Comparison of ENCODE assay signal across 16 cellular contexts in genomic region chr18:63213936-63214671, GRCh38.
DNase-seq lines count a peak whose midpoint lies in the region; ATAC-seq lines count a peak whose summit lies in the region.
"Had no signal": no experiment of that assay in that cellular context is flagged by ENCODE, and none has a peak within 500 bp of the region (broad histone marks: within the 10 kb centered on the region; RNA-seq: fewer than 3 reads in every experiment).

No MANE protein-coding gene starts in this region.

- H3K4me3 Mint-ChIP-seq in activated T-cell treated with anti-CD3 and anti-CD28 coated beads, Interleukin-2, amount 50 U/mL, for 24 hours = peak overlapping the region; percentile 56
- H3K4me3 Mint-ChIP-seq in T-helper 1 cell treated with Interleukin-12 subunit alpha and Interleukin-12 subunit beta and Interleukin-4 antibody, amounts not matched to agents 30 μg/mL and 1 μg/mL, for 36 hours = peak overlapping the region; percentile 75
- peak overlapping the region; percentile 45 for H3K4me3 Mint-ChIP-seq in central memory CD8-positive, alpha-beta T cell

- DNase-seq in activated T-cell treated with anti-CD3 and anti-CD28 coated beads, Interleukin-2, amount 50 U/mL, for 24 hours = peak; percentile 58
- DNase-seq in activated T-cell treated with anti-CD3 and anti-CD28 coated beads for 4 hours (no peak), cerebellar nuclear complex (lab: John Stamatoyannopoulos, UW) (no peak), NCI-H146 treated with DMSO at 0.1 percent for 48 hours (lab: John Stamatoyannopoulos, UW; ENCODE audit: unreplicated experiment) (no peak)
- DNase-seq in central memory CD8-positive, alpha-beta T cell (ENCODE audit: low spot score in 2 of 2) = no peak
- no peak for DNase-seq in stimulated activated naive CD8-positive, alpha-beta T cell treated with anti-CD3 and anti-CD28 coated beads, Interleukin-15, Interleukin-2, amounts not matched to agents 100 U/mL and 50 U/mL, for 24 hours
- DNase-seq: ACHN; activated effector memory CD4-positive, alpha-beta T cell treated with anti-CD3 and anti-CD28 coated beads, Interleukin-2, amount 50 U/mL, for 16 hours; caudate nucleus; midbrain; NCI-H1105 treated with DMSO at 0.1 percent for 48 hours; SK-N-SH; thyroid gland had no signal

- ATAC-seq in central memory CD8-positive, alpha-beta T cell (replicated peaks; ENCODE audit: extremely low read depth, poor library complexity, severe bottlenecking) = no peak
- peak; percentile 11 for ATAC-seq in stimulated activated naive CD8-positive, alpha-beta T cell treated with anti-CD3 and anti-CD28 coated beads, Interleukin-15, Interleukin-2, amounts not matched to agents 100 U/mL and 50 U/mL, for 24 hours
- ATAC-seq in GM21786 (IDR thresholded peaks at IDR 0.05; ENCODE audit: unreplicated experiment) = no peak
- ATAC-seq: HepG2 had no signal

- H3K27me3 Mint-ChIP-seq in activated T-cell treated with anti-CD3 and anti-CD28 coated beads, Interleukin-2, amount 50 U/mL, for 24 hours = no peaks in the 10 kb centered on the region
- H3K27me3 Mint-ChIP-seq in T-helper 1 cell treated with Interleukin-12 subunit alpha and Interleukin-12 subunit beta and Interleukin-4 antibody, amounts not matched to agents 30 μg/mL and 1 μg/mL, for 36 hours (ENCODE audit: low read depth) = no peaks in the 10 kb centered on the region
- no peaks in the 10 kb centered on the region for H3K27me3 Mint-ChIP-seq in central memory CD8-positive, alpha-beta T cell

- peaks cover 12% of the 10 kb centered on the region for H3K9me3 Mint-ChIP-seq in activated T-cell treated with anti-CD3 and anti-CD28 coated beads, Interleukin-2, amount 50 U/mL, for 24 hours
- H3K9me3 Mint-ChIP-seq in T-helper 1 cell treated with Interleukin-12 subunit alpha and Interleukin-12 subunit beta and Interleukin-4 antibody, amounts not matched to agents 30 μg/mL and 1 μg/mL, for 36 hours = peaks cover 14% of the 10 kb centered on the region
- H3K9me3 Mint-ChIP-seq in central memory CD8-positive, alpha-beta T cell = peaks cover 7% of the 10 kb centered on the region

- peaks cover 62% of the 10 kb centered on the region for H3K36me3 Mint-ChIP-seq in activated T-cell treated with anti-CD3 and anti-CD28 coated beads, Interleukin-2, amount 50 U/mL, for 24 hours (ENCODE audit: low read depth)
- H3K36me3 Mint-ChIP-seq in T-helper 1 cell treated with Interleukin-12 subunit alpha and Interleukin-12 subunit beta and Interleukin-4 antibody, amounts not matched to agents 30 μg/mL and 1 μg/mL, for 36 hours (ENCODE audit: low read depth) = peaks cover 56% of the 10 kb centered on the region
- H3K36me3 Mint-ChIP-seq in central memory CD8-positive, alpha-beta T cell (ENCODE audit: insufficient read depth) = peaks cover 11% of the 10 kb centered on the region

- peak overlapping the region; percentile 100 for H3K27ac Mint-ChIP-seq in activated T-cell treated with anti-CD3 and anti-CD28 coated beads, Interleukin-2, amount 50 U/mL, for 24 hours
- H3K27ac Mint-ChIP-seq in T-helper 1 cell treated with Interleukin-12 subunit alpha and Interleukin-12 subunit beta and Interleukin-4 antibody, amounts not matched to agents 30 μg/mL and 1 μg/mL, for 36 hours = peak overlapping the region; percentile 96
- H3K27ac Mint-ChIP-seq in central memory CD8-positive, alpha-beta T cell (ENCODE audit: low read depth) = peak overlapping the region; percentile 87

- peaks cover 95% of the 10 kb centered on the region for H3K4me1 Mint-ChIP-seq in activated T-cell treated with anti-CD3 and anti-CD28 coated beads, Interleukin-2, amount 50 U/mL, for 24 hours (ENCODE audit: low read depth)
- peaks cover 83% of the 10 kb centered on the region for H3K4me1 Mint-ChIP-seq in T-helper 1 cell treated with Interleukin-12 subunit alpha and Interleukin-12 subunit beta and Interleukin-4 antibody, amounts not matched to agents 30 μg/mL and 1 μg/mL, for 36 hours (ENCODE audit: low read depth)
- H3K4me1 Mint-ChIP-seq in central memory CD8-positive, alpha-beta T cell = peaks cover 80% of the 10 kb centered on the region
